Comparison of ENCODE assay signal across 33 cellular contexts in the genomic region with DNA sequence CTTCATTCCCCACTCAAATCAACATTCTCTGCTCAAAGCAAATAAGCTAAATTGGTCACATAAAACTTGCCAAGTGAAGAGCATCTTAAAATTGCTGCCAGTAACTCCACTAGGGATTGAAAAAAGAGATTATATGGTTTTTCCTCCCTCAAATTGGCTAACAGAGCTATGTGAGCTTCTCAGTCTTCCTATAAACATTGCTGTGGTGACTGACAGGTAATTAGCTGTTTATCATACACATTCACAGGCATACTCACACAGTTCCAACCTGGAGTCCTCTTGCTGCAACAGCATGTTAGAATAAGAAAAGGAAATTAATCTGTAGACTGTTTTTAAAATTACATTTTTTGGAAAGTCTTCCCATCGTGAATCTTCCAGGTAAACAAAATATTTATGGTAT.
"Had no signal": no experiment of that assay in that cellular context is flagged by ENCODE, and none has a peak within 500 bp of the region (broad histone marks: within the 10 kb centered on the region; RNA-seq: fewer than 3 reads in every experiment).

No MANE protein-coding gene starts in this region.

- H3K27ac ChIP-seq: KMS-11 had no signal

- H3K36me3 ChIP-seq: MG63 had no signal

- H3K4me2 ChIP-seq: KMS-11 had no signal

- H3K27me3 ChIP-seq: MG63 had no signal

- H3K9me3 ChIP-seq: MG63 had no signal

- H3K4me3 ChIP-seq: MG63 had no signal

- DNase-seq: Karpas-422, Kasumi-1, KG1, MG63, MM.1S, MV-4-11, NCI-H1048, NCI-H1092, NCI-H1092 treated with DMSO at 0.1 percent for 48 hours, NCI-H1105, NCI-H1105 treated with DMSO at 0.1 percent for 48 hours, NCI-H1417 treated with DMSO at 0.1 percent for 48 hours, NCI-H1436, NCI-H1436 treated with DMSO at 0.1 percent for 48 hours, NCI-H146, NCI-H1694, NCI-H187, NCI-H187 treated with DMSO at 0.1 percent for 48 hours, NCI-H1930, NCI-H2029, NCI-H2029 treated with DMSO at 0.1 percent for 48 hours, NCI-H2081, NCI-H2081 treated with DMSO at 0.1 percent for 48 hours, NCI-H2107, NCI-H2171, NCI-H2171 treated with DMSO at 0.1 percent for 48 hours, NCI-H2227 treated with DMSO at 0.1 percent for 48 hours, NCI-H226, NCI-H345, NCI-H510A, NCI-H510A treated with DMSO at 0.1 percent for 48 hours, NCI-H524 had no signal

- H3K9ac ChIP-seq: KMS-11 had no signal
